Comparison of ENCODE assay signal across 31 cellular contexts in genomic region chr11:106088896-106089295, GRCh38. TPM values are rescaled to one million over a fixed set of nuclear protein-coding genes. Genes with fewer than 3 reads are reported as not detected.
A peak's percentile ranks its signal among the peaks of the same experiment; 100 is the strongest.
DNase-seq lines count a peak whose midpoint lies in the region; ATAC-seq, FAIRE-seq and TF ChIP-seq lines count a peak whose summit lies in the region.
"Had no signal": no experiment of that assay in that cellular context is flagged by ENCODE, and none has a peak within 500 bp of the region (broad histone marks: within the 10 kb centered on the region; RNA-seq: fewer than 3 reads in every experiment).

No MANE protein-coding gene starts in this region.

- ATAC-seq in DND-41 (ENCODE audit: insufficient read depth, low read depth), result no peak
- ATAC-seq in GM19324 (IDR thresholded peaks at IDR 0.05; ENCODE audit: low FRiP score, unreplicated experiment), result no peak
- ATAC-seq: activated naive CD4-positive, alpha-beta T cell treated with anti-CD3 and anti-CD28 coated beads, Interleukin-2, amount 50 U/mL, for 72 hours; activated T-helper 17 cell treated with anti-CD3 and anti-CD28 coated beads, Interleukin-2, amount 50 U/mL, for 72 hours; mucosa of descending colon; pancreas had no signal

- WGBS in mesendoderm (ENCODE audit: extremely low coverage, insufficient coverage, low lambda C conversion rate), result no CpG with 5 or more reads among the region's 4 CpGs

- H3K79me2 ChIP-seq in DND-41 (ENCODE audit: insufficient read depth, low read length), result peaks cover 89% of the 10 kb centered on the region
- H3K79me2 ChIP-seq in astrocyte (ENCODE audit: insufficient read depth, low read length), result peaks cover 76% of the 10 kb centered on the region
- H3K79me2 ChIP-seq in mesendoderm (ENCODE audit: control insufficient read depth, insufficient read depth, low read length), result peaks cover 7% of the 10 kb centered on the region

- TF ChIP-seq CTCF in DND-41 (IDR thresholded peaks at IDR 0.05; ENCODE audit: borderline replicate concordance, extremely low read depth, low read length, poor library complexity, severe bottlenecking) (no peak), astrocyte (IDR thresholded peaks at IDR 0.05; ENCODE audit: insufficient read depth, low read depth, low read length) (no peak)

- H2AFZ ChIP-seq in DND-41 (ENCODE audit: low read depth, low read length) (no peak overlapping the region), astrocyte (ENCODE audit: low read depth, low read length) (no peak overlapping the region)

- H4K20me1 ChIP-seq in DND-41 (ENCODE audit: insufficient read depth, low read length) (peaks cover 8% of the 10 kb centered on the region; the same call in 1 of the 2 replicates), astrocyte (ENCODE audit: insufficient read depth, low read length) (peaks cover 14% of the 10 kb centered on the region)

- H2BK15ac ChIP-seq in mesendoderm (replicated peaks; ENCODE audit: low read depth), result no peak overlapping the region

- 0 out of 2 replicates have a peak overlapping the region, but pooled peaks have one; percentile 0 for H3K4me2 ChIP-seq in DND-41 (ENCODE audit: insufficient read depth, low read length)
- H3K4me2 ChIP-seq in astrocyte (ENCODE audit: low read length), result no peak overlapping the region
- no peak overlapping the region for H3K4me2 ChIP-seq in mesendoderm (ENCODE audit: low read length)

- H3K4me3 ChIP-seq in DND-41 (ENCODE audit: low read depth in 1 of 2, low read length in 2 of 2), result no peak overlapping the region
- H3K4me3 ChIP-seq in astrocyte (ENCODE audit: insufficient read depth, low read depth, low read length), result no peak overlapping the region
- H3K4me3 ChIP-seq in mesendoderm (ENCODE audit: low read length), result no peak overlapping the region
- H3K4me3 ChIP-seq: ascending aorta, mucosa of descending colon, pancreas, right atrium auricular region, spleen had no signal

- H2BK120ac ChIP-seq in mesendoderm (ENCODE audit: low read depth, low read length), result no peak overlapping the region

- no peak overlapping the region for H3K4me3 Mint-ChIP-seq in astrocyte (ENCODE audit: unreplicated experiment)
- H3K4me3 Mint-ChIP-seq: activated B cell treated with CpG ODN at 0.5 μM for 24 hours; activated T-helper 17 cell treated with anti-CD3 and anti-CD28 coated beads, Interleukin-2, amount 50 U/mL, for 72 hours; nephron had no signal

- no peaks in the 10 kb centered on the region for H3K9me3 Mint-ChIP-seq in astrocyte (ENCODE audit: unreplicated experiment)
- H3K9me3 Mint-ChIP-seq: activated B cell treated with CpG ODN at 0.5 μM for 24 hours; activated naive CD4-positive, alpha-beta T cell treated with anti-CD3 and anti-CD28 coated beads, Interleukin-2, amount 50 U/mL, for 72 hours; activated T-helper 17 cell treated with anti-CD3 and anti-CD28 coated beads, Interleukin-2, amount 50 U/mL, for 72 hours; nephron had no signal

- H3K36me3 ChIP-seq in DND-41 (ENCODE audit: insufficient read depth, low read length) (peaks cover 77% of the 10 kb centered on the region), astrocyte (ENCODE audit: insufficient read depth, low read length) (peaks cover 13% of the 10 kb centered on the region), mesendoderm (ENCODE audit: control insufficient read depth, insufficient read depth, low read length) (no peaks in the 10 kb centered on the region)

- H2AK5ac ChIP-seq in mesendoderm (ENCODE audit: low read length), result no peak overlapping the region

- H3K4me1 ChIP-seq in DND-41 (ENCODE audit: insufficient read depth, low read length) (peaks cover 26% of the 10 kb centered on the region; the same call in 1 of the 2 replicates), astrocyte (ENCODE audit: insufficient read depth, low read length) (peaks cover 8% of the 10 kb centered on the region), mesendoderm (ENCODE audit: control insufficient read depth, low read depth, low read length) (no peaks in the 10 kb centered on the region)
- H3K4me1 ChIP-seq: BE2C had no signal

- FAIRE-seq in astrocyte (lab: Jason Lieb, UNC), result no peak
- FAIRE-seq: keratinocyte, pancreas, RCC 7860 had no signal

- peaks cover 34% of the 10 kb centered on the region for H3K4me1 Mint-ChIP-seq in astrocyte (ENCODE audit: low read depth, unreplicated experiment)

- H3K56ac ChIP-seq in mesendoderm (ENCODE audit: low read length), result no peak overlapping the region

- no peak overlapping the region for H2BK5ac ChIP-seq in mesendoderm (ENCODE audit: low read length)

- H3K9ac ChIP-seq in DND-41 (ENCODE audit: low read depth, low read length) (no peak overlapping the region), astrocyte (ENCODE audit: low read length) (peak overlapping the region; percentile 52), mesendoderm (ENCODE audit: low read length) (no peak overlapping the region)

- H3K27ac Mint-ChIP-seq in astrocyte (ENCODE audit: unreplicated experiment), result peak overlapping the region; percentile 44
- H3K27ac Mint-ChIP-seq: activated B cell treated with CpG ODN at 0.5 μM for 24 hours; activated naive CD4-positive, alpha-beta T cell treated with anti-CD3 and anti-CD28 coated beads, Interleukin-2, amount 50 U/mL, for 72 hours; activated T-helper 17 cell treated with anti-CD3 and anti-CD28 coated beads, Interleukin-2, amount 50 U/mL, for 72 hours; nephron had no signal

- H3K27me3 Mint-ChIP-seq in astrocyte (ENCODE audit: low read depth, unreplicated experiment), result no peaks in the 10 kb centered on the region
- H3K27me3 Mint-ChIP-seq: activated B cell treated with CpG ODN at 0.5 μM for 24 hours; activated T-helper 17 cell treated with anti-CD3 and anti-CD28 coated beads, Interleukin-2, amount 50 U/mL, for 72 hours had no signal

- H3K23ac ChIP-seq in mesendoderm (ENCODE audit: low read length), result no peak overlapping the region

- H3K18ac ChIP-seq in mesendoderm (ENCODE audit: low read length), result no peak overlapping the region

- no peak overlapping the region for H4K8ac ChIP-seq in mesendoderm (ENCODE audit: low read depth, low read length)

- H3K9me3 ChIP-seq in DND-41 (ENCODE audit: insufficient read depth, low read length, severe bottlenecking) (no peaks in the 10 kb centered on the region), astrocyte (ENCODE audit: insufficient read depth, low read depth, low read length) (no peaks in the 10 kb centered on the region)
- H3K9me3 ChIP-seq: ascending aorta, BE2C, mucosa of descending colon, pancreas, right atrium auricular region, spleen had no signal

- H3K27ac ChIP-seq in DND-41 (ENCODE audit: low read length) (no peak overlapping the region), astrocyte (ENCODE audit: low read depth, low read length) (peak overlapping the region; percentile 42), mesendoderm (ENCODE audit: low read depth, low read length) (no peak overlapping the region)
- H3K27ac ChIP-seq: ascending aorta, pancreas, right atrium auricular region, spleen had no signal

- H3K27me3 ChIP-seq in DND-41 (ENCODE audit: insufficient read depth, low read length, poor library complexity), result no peaks in the 10 kb centered on the region
- no peaks in the 10 kb centered on the region for H3K27me3 ChIP-seq in astrocyte (ENCODE audit: insufficient read depth, low read length)
- H3K27me3 ChIP-seq in mesendoderm (ENCODE audit: insufficient read depth, low read length, poor library complexity), result no peaks in the 10 kb centered on the region
- H3K27me3 ChIP-seq: ascending aorta, BE2C, pancreas, right atrium auricular region, spleen had no signal

- H4K5ac ChIP-seq in mesendoderm (ENCODE audit: low read length), result no peak overlapping the region

- DNase-seq in DND-41 (no peak), LHCN-M2 (ENCODE audit: low read depth) (peak; percentile 8), astrocyte (ENCODE audit: low read depth) (peak; percentile 82), kidney tubule cell (ENCODE audit: low spot score) (peak; percentile 22), mesendoderm (no peak), globus pallidus (ENCODE audit: low spot score) (no peak)
- DNase-seq in stimulated activated CD4-positive, alpha-beta T cell treated with anti-CD3 and anti-CD28 coated beads, Interleukin-1b, Interleukin-23, amount 100 ng/mL, for 48 hours, result no peak
- DNase-seq: activated B cell treated with CpG ODN at 0.5 μM for 24 hours; activated CD4-positive, alpha-beta T cell treated with anti-CD3 and anti-CD28 coated beads, Interleukin-2, amount 50 U/mL, for 4 hours; activated CD8-positive, alpha-beta memory T cell treated with anti-CD3 and anti-CD28 coated beads, Interleukin-2, amount 50 U/mL, for 4 hours; BE2C; cerebellar nuclear complex; COR-L47; DMS53; Karpas-422; mucosa of descending colon; NCI-H1694; NCI-H526 treated with DMSO at 0.1 percent for 48 hours; pancreas; spleen; stimulated activated CD4-positive, alpha-beta T cell treated with anti-CD3 and anti-CD28 coated beads, Interleukin-4, amount 100 ng/mL, for 1 hour; SW 1271; trophoblast cell had no signal

- no peak overlapping the region for H3K4ac ChIP-seq in mesendoderm (ENCODE audit: low read depth, low read length)

- peaks cover 10% of the 10 kb centered on the region for H3K36me3 Mint-ChIP-seq in astrocyte (ENCODE audit: low read depth, unreplicated experiment)

- H3K79me1 ChIP-seq in mesendoderm (ENCODE audit: low read length), result peaks cover 2% of the 10 kb centered on the region

RNA-seq across cellular contexts. Expression of gene AASDHPPT, which starts 11.4 kb away (rescaled TPM):
- 64.5 and 74.6 TPM in 2 replicates for total RNA-seq in LHCN-M2 (2014; rRNA removed)
- 13.4 TPM for polyA plus RNA-seq in LHCN-M2 (2012)
- total RNA-seq in astrocyte, result 61.0 and 61.6 TPM in 2 replicates
- 29.0 TPM for polyA plus RNA-seq in mesendoderm (2013, experiment 1 of 2)
- 28.8 TPM for polyA plus RNA-seq in mesendoderm (2013, experiment 2 of 2)

RNA-seq across cellular contexts. Expression of gene KBTBD3, which starts 11.7 kb away (rescaled TPM):
- 0.77 and 2.4 TPM in 2 replicates for total RNA-seq in LHCN-M2 (2014; rRNA removed)
- 2.7 TPM for polyA plus RNA-seq in LHCN-M2 (2012)
- total RNA-seq in astrocyte, result 4.7 and 5.2 TPM in 2 replicates
- 1.3 TPM for polyA plus RNA-seq in mesendoderm (2013, experiment 1 of 2)
- 1.1 TPM for polyA plus RNA-seq in mesendoderm (2013, experiment 2 of 2)
- total RNA-seq: ascending aorta had no signal

Comparison
In these comparisons a context has a peak if more than half of its experiments do, and no peak if none do; other contexts are left out.
1. DNase-seq: peak in LHCN-M2 (single experiment), astrocyte (single experiment) and kidney tubule cell (single experiment); none in DND-41 (single experiment), mesendoderm (single experiment), stimulated activated CD4-positive, alpha-beta T cell treated with anti-CD3 and anti-CD28 coated beads, Interleukin-1b, Interleukin-23, amount 100 ng/mL, for 48 hours (single experiment) and globus pallidus (single experiment).